Comparison of ENCODE assay signal across 17 cellular contexts in genomic region chr13:96238241-96238640, GRCh38.
"Had no signal": no experiment of that assay in that cellular context is flagged by ENCODE, and none has a peak within 500 bp of the region (broad histone marks: within the 10 kb centered on the region; RNA-seq: fewer than 3 reads in every experiment).

No MANE protein-coding gene starts in this region.

- ATAC-seq: left colon; left ventricle myocardium superior; naive thymus-derived CD4-positive, alpha-beta T cell; right cardiac atrium had no signal

- H3K9me3 ChIP-seq: esophagus muscularis mucosa, neutrophil, stomach had no signal

- H3K4me3 Mint-ChIP-seq: naive thymus-derived CD4-positive, alpha-beta T cell; nephron progenitor cell had no signal

- H3K27me3 ChIP-seq: esophagus muscularis mucosa, hepatocyte, neutrophil, stomach had no signal

- H3K36me3 Mint-ChIP-seq: naive thymus-derived CD4-positive, alpha-beta T cell had no signal

- H3K36me3 ChIP-seq: esophagus muscularis mucosa, neutrophil, stomach had no signal

- H3K4me3 ChIP-seq: esophagus muscularis mucosa, hepatocyte, lung, stomach had no signal

- H3K9me3 Mint-ChIP-seq: nephron progenitor cell had no signal

- H3K4me1 Mint-ChIP-seq: naive thymus-derived CD4-positive, alpha-beta T cell; nephron progenitor cell had no signal

- H3K4me1 ChIP-seq: esophagus muscularis mucosa, stomach had no signal

- H3K27ac Mint-ChIP-seq: naive thymus-derived CD4-positive, alpha-beta T cell; nephron progenitor cell had no signal

- H3K27ac ChIP-seq: epithelial cell of prostate, esophagus muscularis mucosa, hepatocyte, neutrophil, stomach had no signal

- H3K27me3 Mint-ChIP-seq: naive thymus-derived CD4-positive, alpha-beta T cell had no signal

- DNase-seq: effector memory CD4-positive, alpha-beta T cell; left colon; left ventricle myocardium superior; mesendoderm; naive thymus-derived CD4-positive, alpha-beta T cell; nephron progenitor cell; posterior cingulate gyrus; right cardiac atrium; small intestine; stimulated activated CD4-positive, alpha-beta T cell treated with anti-CD3 and anti-CD28 coated beads, Interleukin-12 subunit alpha, Interleukin-12 subunit beta, amount 100 ng/mL, for 4 hours; stimulated activated naive CD4-positive, alpha-beta T cell; stomach had no signal
